Comparison of ENCODE assay signal across 6 cellular contexts in genomic region chr17:13154932-13155331, GRCh38.
"Had no signal": no experiment of that assay in that cellular context is flagged by ENCODE, and none has a peak within 500 bp of the region (broad histone marks: within the 10 kb centered on the region; RNA-seq: fewer than 3 reads in every experiment).

No MANE protein-coding gene starts in this region.

- H3K27ac Mint-ChIP-seq: GM23338, H9, IgD-negative memory B cell had no signal

- H3K4me2 ChIP-seq: GM23338 had no signal

- H3K4me1 Mint-ChIP-seq: GM23338, H9, IgD-negative memory B cell had no signal

- DNase-seq: H9, HCEC 1CT had no signal

- H3K27me3 Mint-ChIP-seq: IgD-negative memory B cell had no signal

- ATAC-seq: GM23338, HepG2 had no signal

- H3K4me3 ChIP-seq: GM23338 had no signal

- H3K4me3 Mint-ChIP-seq: GM23338, H9 had no signal

- H3K36me3 Mint-ChIP-seq: IgD-negative memory B cell had no signal

- H3K27ac ChIP-seq: HL-60 had no signal
